In genomic region chr2:208356420-208356819, GRCh38 we compare ENCODE assay signal across 11 cellular contexts. TPM values are rescaled to one million over a fixed set of nuclear protein-coding genes. Genes with fewer than 3 reads are reported as not detected.
"Had no signal": no experiment of that assay in that cellular context is flagged by ENCODE, and none has a peak within 500 bp of the region (broad histone marks: within the 10 kb centered on the region; RNA-seq: fewer than 3 reads in every experiment).

No MANE protein-coding gene starts in this region.

RNA-seq across cellular contexts. Expression of gene PTH2R, which starts 50.2 kb away (rescaled TPM):
- total RNA-seq: cerebellum, endothelial cell of umbilical vein, left cardiac atrium, left ventricle myocardium superior, lung microvascular endothelial cell, neural crest cell, tibial nerve, ureter had no signal
- polyA plus RNA-seq: aorta, cardiac muscle cell, endothelial cell of umbilical vein, esophagus had no signal
